In the genomic region with DNA sequence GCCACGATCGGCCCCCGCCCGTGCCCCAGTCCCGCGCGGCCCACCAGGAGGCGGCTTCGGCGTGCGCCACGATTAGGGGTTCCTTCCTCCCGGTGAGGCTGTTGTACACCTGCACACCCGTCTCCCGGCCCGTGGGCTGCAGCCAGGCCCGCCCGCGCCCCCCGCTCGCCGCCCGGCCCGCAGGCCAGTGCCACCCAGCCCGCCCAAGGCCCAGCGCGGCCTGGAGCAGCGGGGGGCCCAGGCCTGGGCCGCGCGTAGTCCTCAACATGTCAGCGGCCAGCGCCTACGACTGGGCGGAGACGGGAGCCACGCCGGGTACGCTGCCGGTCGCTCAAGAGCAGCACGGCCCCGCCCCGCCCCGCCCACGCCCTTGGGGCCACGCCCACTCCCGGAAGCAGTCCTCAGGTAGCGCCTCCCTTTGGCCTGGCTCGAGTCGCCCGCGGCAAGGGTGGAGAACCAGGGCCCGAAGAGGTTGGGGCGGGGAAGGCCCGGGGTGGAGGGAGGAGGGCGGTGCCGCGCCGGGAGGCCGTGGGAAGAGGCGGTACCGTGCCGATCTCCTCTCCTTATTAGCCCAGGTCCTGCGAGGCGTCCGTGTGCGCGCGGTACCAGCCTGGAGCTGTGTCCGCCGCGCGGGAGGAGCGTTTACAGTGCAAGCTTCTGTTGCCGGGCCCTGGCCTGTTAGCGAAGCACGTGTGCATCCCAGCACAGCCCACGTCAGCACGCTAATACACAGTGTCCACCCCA, we compare ENCODE assay signal across 1 cellular context.
TF ChIP-seq lines count a peak whose summit lies in the region.

A gene with protein sequence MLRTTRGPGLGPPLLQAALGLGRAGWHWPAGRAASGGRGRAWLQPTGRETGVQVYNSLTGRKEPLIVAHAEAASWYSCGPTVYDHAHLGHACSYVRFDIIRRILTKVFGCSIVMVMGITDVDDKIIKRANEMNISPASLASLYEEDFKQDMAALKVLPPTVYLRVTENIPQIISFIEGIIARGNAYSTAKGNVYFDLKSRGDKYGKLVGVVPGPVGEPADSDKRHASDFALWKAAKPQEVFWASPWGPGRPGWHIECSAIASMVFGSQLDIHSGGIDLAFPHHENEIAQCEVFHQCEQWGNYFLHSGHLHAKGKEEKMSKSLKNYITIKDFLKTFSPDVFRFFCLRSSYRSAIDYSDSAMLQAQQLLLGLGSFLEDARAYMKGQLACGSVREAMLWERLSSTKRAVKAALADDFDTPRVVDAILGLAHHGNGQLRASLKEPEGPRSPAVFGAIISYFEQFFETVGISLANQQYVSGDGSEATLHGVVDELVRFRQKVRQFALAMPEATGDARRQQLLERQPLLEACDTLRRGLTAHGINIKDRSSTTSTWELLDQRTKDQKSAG (minus strand): TSS at position 291 of the 744 bp plus-strand sequence. CDS start 23 bp downstream, at position 268.

TF ChIP-seq in GM12878, 131 proteins besides CTCF, POLR2A, EP300 and RAD21 (continued from another document and continues in another):
- TF ChIP-seq TARDBP (IDR thresholded peaks at IDR 0.05; ENCODE audit: borderline replicate concordance) (no peak), YBX1 (IDR thresholded peaks at IDR 0.05) (no peak), NFXL1 (IDR thresholded peaks at IDR 0.05; ENCODE audit: borderline replicate concordance) (no peak), EGR1 (IDR thresholded peaks at IDR 0.05; ENCODE audit: borderline replicate concordance in 1 of 2, low read depth in 2 of 2, low read length in 2 of 2) (peak; percentile 45 to 98), NFYA (IDR thresholded peaks at IDR 0.05; ENCODE audit: borderline replicate concordance, low read depth, low read length) (no peak), SIN3A (IDR thresholded peaks at IDR 0.05; ENCODE audit: low read depth, low read length) (peak; percentile 67; the same call in 1 of the 2 replicates), USF1 (IDR thresholded peaks at IDR 0.05; ENCODE audit: borderline replicate concordance, extremely low read length, insufficient read depth, low read depth, low read length) (peak; percentile 43), MYC (IDR thresholded peaks at IDR 0.05; ENCODE audit: insufficient read depth, insufficient read length, insufficient replicate concordance, low read length, severe bottlenecking) (no peak), CBX5 (IDR thresholded peaks at IDR 0.05; ENCODE audit: low read depth) (no peak), USF2 (IDR thresholded peaks at IDR 0.05; ENCODE audit: borderline replicate concordance, low read depth, low read length) (no peak), BACH1 (IDR thresholded peaks at IDR 0.05; ENCODE audit: borderline replicate concordance) (peak; percentile 65), ZNF687 (IDR thresholded peaks at IDR 0.05) (peak; percentile 64), JUNB (IDR thresholded peaks at IDR 0.05) (no peak), ZBTB11 (CRISPR knock-in tag; IDR thresholded peaks at IDR 0.05) (no peak), CEBPB (IDR thresholded peaks at IDR 0.05; ENCODE audit: borderline replicate concordance in 1 of 2, low read depth in 2 of 2, low read length in 2 of 2) (no peak), YY1 (IDR thresholded peaks at IDR 0.05; ENCODE audit: low read depth, low read length) (peak; percentile 68; the same call in 1 of the 2 replicates), ZNF384 (IDR thresholded peaks at IDR 0.05; ENCODE audit: borderline replicate concordance, low read depth, low read length) (no peak), EZH2 (IDR thresholded peaks at IDR 0.05; ENCODE audit: borderline replicate concordance, control insufficient read depth, low read depth, low read length) (no peak), POLR2AphosphoS5 (IDR thresholded peaks at IDR 0.05; ENCODE audit: low read length) (peak; percentile 65), CHD2 (IDR thresholded peaks at IDR 0.05; ENCODE audit: borderline replicate concordance, low read depth, low read length) (no peak), RBBP5 (conservative IDR thresholded peaks at IDR 0.05) (no peak), ETV6 (conservative IDR thresholded peaks at IDR 0.05 in 1 of 2, IDR thresholded peaks at IDR 0.05 in 1 of 2; ENCODE audit: borderline replicate concordance in 1 of 2, low read depth in 1 of 2) (no peak), FOS (IDR thresholded peaks at IDR 0.05; ENCODE audit: borderline replicate concordance, extremely low read depth, insufficient read length) (no peak), RCOR1 (conservative IDR thresholded peaks at IDR 0.05; ENCODE audit: low read depth, low read length) (no peak), TCF12 (IDR thresholded peaks at IDR 0.05; ENCODE audit: low read depth, low read length) (no peak), CBFB (IDR thresholded peaks at IDR 0.05; ENCODE audit: low read depth) (no peak), SMAD5 (IDR thresholded peaks at IDR 0.05; ENCODE audit: low read depth) (no peak), DPF2 (IDR thresholded peaks at IDR 0.05) (peak; percentile 62), PAX5 (IDR thresholded peaks at IDR 0.05; ENCODE audit: borderline replicate concordance, low read depth, low read length) (no peak), ZNF622 (IDR thresholded peaks at IDR 0.05) (no peak), TCF3 (IDR thresholded peaks at IDR 0.05; ENCODE audit: borderline replicate concordance, insufficient read depth, low read depth, low read length) (0 out of 2 replicates have a peak, but pooled peaks have one; percentile 30), KLF5 (IDR thresholded peaks at IDR 0.05; ENCODE audit: partially characterized antibody) (no peak), ZNF592 (IDR thresholded peaks at IDR 0.05) (no peak), E2F4 (IDR thresholded peaks at IDR 0.05; ENCODE audit: low read depth, low read length) (no peak)
- TF ChIP-seq, protein P1, sequence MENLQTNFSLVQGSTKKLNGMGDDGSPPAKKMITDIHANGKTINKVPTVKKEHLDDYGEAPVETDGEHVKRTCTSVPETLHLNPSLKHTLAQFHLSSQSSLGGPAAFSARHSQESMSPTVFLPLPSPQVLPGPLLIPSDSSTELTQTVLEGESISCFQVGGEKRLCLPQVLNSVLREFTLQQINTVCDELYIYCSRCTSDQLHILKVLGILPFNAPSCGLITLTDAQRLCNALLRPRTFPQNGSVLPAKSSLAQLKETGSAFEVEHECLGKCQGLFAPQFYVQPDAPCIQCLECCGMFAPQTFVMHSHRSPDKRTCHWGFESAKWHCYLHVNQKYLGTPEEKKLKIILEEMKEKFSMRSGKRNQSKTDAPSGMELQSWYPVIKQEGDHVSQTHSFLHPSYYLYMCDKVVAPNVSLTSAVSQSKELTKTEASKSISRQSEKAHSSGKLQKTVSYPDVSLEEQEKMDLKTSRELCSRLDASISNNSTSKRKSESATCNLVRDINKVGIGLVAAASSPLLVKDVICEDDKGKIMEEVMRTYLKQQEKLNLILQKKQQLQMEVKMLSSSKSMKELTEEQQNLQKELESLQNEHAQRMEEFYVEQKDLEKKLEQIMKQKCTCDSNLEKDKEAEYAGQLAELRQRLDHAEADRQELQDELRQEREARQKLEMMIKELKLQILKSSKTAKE (IDR thresholded peaks at IDR 0.05; ENCODE audit: low read depth, poor library complexity, severe bottlenecking), result no peak
